10 cellular contexts compared by ENCODE assay signal in the genomic region with DNA sequence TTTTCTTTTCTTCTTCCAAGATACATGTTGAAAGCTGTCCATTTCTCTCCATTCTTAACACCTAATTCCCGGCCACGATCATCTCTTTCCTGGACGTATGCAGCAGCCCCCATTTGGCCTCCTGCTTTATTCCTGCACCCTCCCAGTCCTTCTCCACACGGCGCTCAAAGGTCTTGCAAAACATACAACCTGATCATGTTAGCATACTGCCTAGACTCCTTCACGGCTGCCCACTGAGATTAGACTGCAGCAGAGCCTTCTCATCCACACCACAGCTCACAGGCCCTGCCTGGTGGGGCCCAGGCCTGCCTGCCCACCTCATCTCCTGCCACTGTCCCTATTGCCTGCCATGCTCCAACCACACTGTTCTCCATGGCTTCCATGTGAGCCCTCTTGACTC. TPM values are rescaled to one million over a fixed set of nuclear protein-coding genes. Genes with fewer than 3 reads are reported as not detected.
"Had no signal": no experiment of that assay in that cellular context is flagged by ENCODE, and none has a peak within 500 bp of the region (broad histone marks: within the 10 kb centered on the region; RNA-seq: fewer than 3 reads in every experiment).

No MANE protein-coding gene starts in this region.

- FAIRE-seq: H54 had no signal

- H2AFZ ChIP-seq: GM23248 had no signal

- DNase-seq: GM23248, GOT3, H9, HCEC 1CT, HFFc6, KBM-7 had no signal

- H3K27ac ChIP-seq: GM23248, HL-60 had no signal

- H3K9ac ChIP-seq: GM23248 had no signal

- H3K4me3 ChIP-seq: GM23248 had no signal

RNA-seq across cellular contexts. Expression of gene GOLT1A, which starts 2.8 kb away (rescaled TPM):
- total RNA-seq: GM23248, HFFc6, HT1080 had no signal
- polyA plus RNA-seq: GM23248, IgD-negative memory B cell had no signal

RNA-seq across cellular contexts. Expression of gene KISS1, which starts 14.7 kb away (rescaled TPM):
- total RNA-seq: GM23248, HT1080 had no signal
- polyA plus RNA-seq: GM23248, IgD-negative memory B cell had no signal

RNA-seq across cellular contexts. Expression of gene REN, which starts 44.9 kb away (rescaled TPM):
- total RNA-seq: GM23248, H9, HT1080 had no signal
- polyA plus RNA-seq: GM23248, IgD-negative memory B cell had no signal
